ENCODE assay signal across 8 cellular contexts in the genomic region with DNA sequence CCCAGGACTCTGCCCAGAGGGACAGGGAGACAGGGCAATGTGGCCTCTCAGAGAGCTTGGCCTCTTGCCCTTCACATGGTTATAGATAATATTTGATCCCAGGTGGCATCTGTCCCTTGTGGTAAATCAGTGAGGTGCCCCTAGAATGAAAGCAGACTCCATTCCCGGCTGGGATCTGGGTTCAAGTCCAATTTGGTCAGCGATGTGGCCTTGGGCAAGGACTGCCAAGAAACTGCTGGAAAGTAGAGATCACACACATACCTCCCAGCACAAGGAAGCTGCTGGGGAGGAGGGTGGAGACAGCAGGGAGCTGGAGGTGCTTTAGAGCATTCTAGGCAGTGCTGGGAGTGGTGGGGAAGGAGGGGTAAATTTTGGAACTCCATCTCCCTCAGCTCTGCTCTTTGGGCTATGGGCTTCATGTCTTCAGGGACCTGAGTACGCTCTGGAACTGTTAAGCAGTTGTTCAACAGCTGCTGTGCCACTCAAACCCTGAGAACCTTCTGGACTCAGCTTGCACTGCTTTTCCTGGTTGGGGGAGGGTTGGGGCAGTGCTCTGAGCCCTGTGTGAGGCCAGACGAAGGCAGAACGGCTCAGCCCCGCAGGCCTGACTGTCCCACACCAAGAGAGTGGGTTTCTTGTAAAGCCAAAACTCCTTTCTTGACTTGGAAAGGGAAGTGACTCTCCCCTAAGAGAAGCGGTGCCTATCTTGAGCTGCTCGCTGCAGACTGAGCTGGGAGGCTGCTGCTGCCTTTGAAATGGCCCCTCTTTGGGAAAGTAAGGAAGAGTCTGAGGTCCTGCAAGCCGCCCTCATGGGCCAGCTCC. TPM values are rescaled to one million over a fixed set of nuclear protein-coding genes. Genes with fewer than 3 reads are reported as not detected.
DNase-seq lines count a peak whose midpoint lies in the region; ATAC-seq and TF ChIP-seq lines count a peak whose summit lies in the region.

No MANE protein-coding gene starts in this region.

- no peaks in the 10 kb centered on the region for H3K9me3 Mint-ChIP-seq in activated T-cell treated with anti-CD3 and anti-CD28 coated beads, Interleukin-2, amount 50 U/mL, for 4 hours

- WGBS in thymus: 53% methylated on average over 9 of the region's 9 CpGs

- H3K4me3 ChIP-seq in left lung (peak overlapping the region in 1 of 2 donors; percentile 6), thymus (ENCODE audit: low read length) (no peak overlapping the region), WERI-Rb-1 (ENCODE audit: low read depth, low read length) (no peak overlapping the region)

- H3K4me1 Mint-ChIP-seq in activated T-cell treated with anti-CD3 and anti-CD28 coated beads, Interleukin-2, amount 50 U/mL, for 4 hours (ENCODE audit: low read depth): peaks cover 93% of the 10 kb centered on the region

- H3K9me3 ChIP-seq in left lung (no peaks in the 10 kb centered on the region), thymus (ENCODE audit: control insufficient read depth) (no peaks in the 10 kb centered on the region), WERI-Rb-1 (ENCODE audit: severe bottlenecking) (no peaks in the 10 kb centered on the region)

- H3K4me1 ChIP-seq in left lung (peaks cover 11 to 99% of the 10 kb centered on the region in 2 donors), thymus (ENCODE audit: control insufficient read depth, insufficient read depth, low read length) (peaks cover 59% of the 10 kb centered on the region)

- peak overlapping the region; percentile 83 to 96 for H3K27ac ChIP-seq in left lung
- H3K27ac ChIP-seq in thymus (ENCODE audit: low read depth): peak overlapping the region; percentile 73
- H3K27ac ChIP-seq in WERI-Rb-1: no peak overlapping the region

- H3K36me3 ChIP-seq in left lung (peaks cover 0 to 6% of the 10 kb centered on the region in 2 donors), thymus (ENCODE audit: control insufficient read depth, insufficient read depth) (peaks cover 6% of the 10 kb centered on the region), WERI-Rb-1 (no peaks in the 10 kb centered on the region)

- peak overlapping the region; percentile 72 for H3K4me3 Mint-ChIP-seq in activated T-cell treated with anti-CD3 and anti-CD28 coated beads, Interleukin-2, amount 50 U/mL, for 4 hours

- ATAC-seq in activated T-cell treated with anti-CD3 and anti-CD28 coated beads, Interleukin-2, amount 50 U/mL, for 4 hours: no peak
- ATAC-seq in left lung: no peak
- ATAC-seq in HG02885 (IDR thresholded peaks at IDR 0.05; ENCODE audit: poor library complexity, unreplicated experiment): no peak

- TF ChIP-seq CTCF in left lung (IDR thresholded peaks at IDR 0.05) (no peak), WERI-Rb-1 (IDR thresholded peaks at IDR 0.05; ENCODE audit: low read depth, low read length) (no peak)

- H3K27me3 ChIP-seq in left lung (no peaks in the 10 kb centered on the region), thymus (ENCODE audit: control insufficient read depth, insufficient read depth) (no peaks in the 10 kb centered on the region), WERI-Rb-1 (ENCODE audit: insufficient read depth, low read depth, severe bottlenecking) (no peaks in the 10 kb centered on the region)

- no peaks in the 10 kb centered on the region for H3K27me3 Mint-ChIP-seq in activated T-cell treated with anti-CD3 and anti-CD28 coated beads, Interleukin-2, amount 50 U/mL, for 4 hours (ENCODE audit: low read depth)

- DNase-seq in activated T-cell treated with anti-CD3 and anti-CD28 coated beads, Interleukin-2, amount 50 U/mL, for 1 hour: peak; percentile 19
- DNase-seq in activated T-cell treated with anti-CD3 and anti-CD28 coated beads for 4 hours (no peak), left lung (no peak), WERI-Rb-1 (no peak)
- no peak for DNase-seq in activated T-cell treated with anti-CD3 and anti-CD28 coated beads, Interleukin-2, amount 50 U/mL, for 4 hours
- no peak for DNase-seq in stimulated activated naive CD4-positive, alpha-beta T cell (lab: John Stamatoyannopoulos, UW)

- intact Hi-C loops in left lung (cut with DNase I): no loop called here

- peaks cover 24% of the 10 kb centered on the region for H3K36me3 Mint-ChIP-seq in activated T-cell treated with anti-CD3 and anti-CD28 coated beads, Interleukin-2, amount 50 U/mL, for 4 hours (ENCODE audit: insufficient read depth)

RNA-seq across cellular contexts. Expression of a gene that starts 23.0 kb away (rescaled TPM):
- 10 to 100 TPM; 31.2 to 35.5 (median 31.7) TPM for total RNA-seq in activated T-cell treated with anti-CD3 and anti-CD28 coated beads, Interleukin-2, amount 50 U/mL, for 4 hours
- total RNA-seq in left lung: 10 to 100 TPM; 15.3 to 40.5 TPM
- 42.0 TPM for polyA plus RNA-seq in thymus

RNA-seq across cellular contexts. Expression of a gene that starts 50.7 kb away (rescaled TPM):
- not detected for total RNA-seq in activated T-cell treated with anti-CD3 and anti-CD28 coated beads, Interleukin-2, amount 50 U/mL, for 4 hours
- total RNA-seq in left lung: not detected
- polyA plus RNA-seq in thymus: not detected
